Comparison of ENCODE assay signal across 25 cellular contexts in genomic region chr17:55233840-55234239, GRCh38. TPM values are rescaled to one million over a fixed set of nuclear protein-coding genes. Genes with fewer than 3 reads are reported as not detected.
DNase-seq lines count a peak whose midpoint lies in the region; ATAC-seq, FAIRE-seq and TF ChIP-seq lines count a peak whose summit lies in the region.
"Had no signal": no experiment of that assay in that cellular context is flagged by ENCODE, and none has a peak within 500 bp of the region (broad histone marks: within the 10 kb centered on the region; RNA-seq: fewer than 3 reads in every experiment).

No MANE protein-coding gene starts in this region.

- no peak overlapping the region for H3K4me3 ChIP-seq in mucosa of descending colon
- H3K4me3 ChIP-seq: BLaER1, PC-9 had no signal

- H3K27me3 Mint-ChIP-seq in T-helper 17 cell, result no peaks in the 10 kb centered on the region
- H3K27me3 Mint-ChIP-seq: CD4-positive, alpha-beta T cell had no signal

- peaks cover 19% of the 10 kb centered on the region for H3K4me1 Mint-ChIP-seq in T-helper 17 cell

- no peaks in the 10 kb centered on the region for H3K4me1 ChIP-seq in mucosa of descending colon (ENCODE audit: low read depth)

- no peak overlapping the region for H3K4me3 Mint-ChIP-seq in T-helper 17 cell
- H3K4me3 Mint-ChIP-seq: CD4-positive, alpha-beta T cell had no signal

- no peaks in the 10 kb centered on the region for H3K36me3 ChIP-seq in mucosa of descending colon (ENCODE audit: low read depth)
- H3K36me3 ChIP-seq: BLaER1 had no signal

- no peak for FAIRE-seq in GM19239 (lab: Jason Lieb, UNC)
- FAIRE-seq: H54 had no signal

- peaks cover 2% of the 10 kb centered on the region for H3K36me3 Mint-ChIP-seq in T-helper 17 cell (ENCODE audit: low read depth)

- DNase-seq in NCI-H526 (lab: John Stamatoyannopoulos, UW) (peak; percentile 31 to 39), NCI-H526 treated with DMSO at 0.1 percent for 48 hours (lab: John Stamatoyannopoulos, UW) (no peak), T-helper 17 cell (no peak), epithelial cell of prostate (ENCODE audit: low read depth, low spot score) (peak; percentile 46), mucosa of descending colon (no peak), substantia nigra (lab: John Stamatoyannopoulos, UW) (no peak), GM19239 (ENCODE audit: insufficient read length, low spot score) (no peak), SKM-1 (lab: John Stamatoyannopoulos, UW; ENCODE audit: unreplicated experiment) (no peak)
- DNase-seq: ACHN; CD4-positive, alpha-beta T cell; COR-L47; DMS79 treated with DMSO at 0.1 percent for 48 hours; KG1; NCI-H1092 treated with DMSO at 0.1 percent for 48 hours; NCI-H1436 treated with DMSO at 0.1 percent for 48 hours; NCI-H2029; NCI-H226; NCI-H524; PC-9; RPMI8226; SIG-M5; SK-N-SH had no signal

- H3K27ac Mint-ChIP-seq in T-helper 17 cell, result peak overlapping the region; percentile 10
- H3K27ac Mint-ChIP-seq: CD4-positive, alpha-beta T cell had no signal

- ATAC-seq in T-helper 17 cell (no peak), mucosa of descending colon (peak; percentile 5)

- H3K9me3 ChIP-seq in T-helper 17 cell (ENCODE audit: control insufficient read depth, low read length, poor library complexity, severe bottlenecking), result no peaks in the 10 kb centered on the region
- H3K9me3 ChIP-seq in mucosa of descending colon, result no peaks in the 10 kb centered on the region
- H3K9me3 ChIP-seq: BLaER1, SK-N-SH had no signal

- no peak for TF ChIP-seq CTCF in mucosa of descending colon (IDR thresholded peaks at IDR 0.05)

- H3K27ac ChIP-seq in epithelial cell of prostate (no peak overlapping the region), substantia nigra (ENCODE audit: low read depth, low read length, poor library complexity, severe bottlenecking) (no peak overlapping the region)
- H3K27ac ChIP-seq: 22Rv1, BLaER1, PC-9 had no signal

- intact Hi-C loops in mucosa of descending colon (cut with DNase I, micrococcal nuclease), result no loop called here

RNA-seq across cellular contexts. Expression of gene HLF, which starts 30.9 kb away (rescaled TPM):
- total RNA-seq in T-helper 17 cell (10 to 100 TPM; 20.2 to 22.5 TPM), mucosa of descending colon (10 to 100 TPM in 1 of 3 donors, 1 to 10 TPM in 2; 1.3 to 34.9 (median 3.5) TPM)
- total RNA-seq: PC-9 had no signal

Comparison
In these comparisons a context has a peak if more than half of its experiments do, and no peak if none do; other contexts are left out.
1. DNase-seq: peak in NCI-H526 (2 of 2) and epithelial cell of prostate (single experiment); none in NCI-H526 treated with DMSO at 0.1 percent for 48 hours (single experiment), T-helper 17 cell (0 of 3), mucosa of descending colon (0 of 3), substantia nigra (0 of 49), GM19239 (single experiment) and SKM-1 (single experiment).